28 cellular contexts compared by ENCODE assay signal in genomic region chr13:106997219-106997618, GRCh38.
"Had no signal": no experiment of that assay in that cellular context is flagged by ENCODE, and none has a peak within 500 bp of the region (broad histone marks: within the 10 kb centered on the region; RNA-seq: fewer than 3 reads in every experiment).

No MANE protein-coding gene starts in this region.

- H3K4me3 Mint-ChIP-seq: activated CD8-positive, alpha-beta T cell treated with anti-CD3 and anti-CD28 coated beads for 36 hours; activated naive CD4-positive, alpha-beta T cell treated with anti-CD3 and anti-CD28 coated beads, Interleukin-2, amount 10 ng/mL, durations not matched to agents 7 days and 5 days; activated naive CD8-positive, alpha-beta T cell treated with anti-CD3 and anti-CD28 coated beads for 36 hours; activated T-cell treated with anti-CD3 and anti-CD28 coated beads, Interleukin-2, amount 50 U/mL, for 72 hours; T-helper 1 cell treated with Interleukin-12 subunit alpha and Interleukin-12 subunit beta and Interleukin-4 antibody, amounts not matched to agents 30 μg/mL and 1 μg/mL, for 36 hours had no signal

- H3K4me1 Mint-ChIP-seq: activated naive CD4-positive, alpha-beta T cell treated with anti-CD3 and anti-CD28 coated beads, Interleukin-2, amount 10 ng/mL, durations not matched to agents 7 days and 5 days; activated naive CD8-positive, alpha-beta T cell treated with anti-CD3 and anti-CD28 coated beads for 36 hours had no signal

- H3K27me3 ChIP-seq: adrenal gland, MG63 had no signal

- ATAC-seq: activated CD4-positive, CD25-positive, alpha-beta regulatory T cell treated with anti-CD3 and anti-CD28 coated beads, Interleukin-2, amount 50 U/mL, for 24 hours; activated CD8-positive, alpha-beta T cell treated with anti-CD3 and anti-CD28 coated beads for 36 hours; activated T-cell treated with anti-CD3 and anti-CD28 coated beads, Interleukin-2, amount 50 U/mL, for 72 hours; PC-3; SK-N-SH treated with all-trans-retinoic acid at 6 μM for 48 hours had no signal

- H3K4me3 ChIP-seq: adrenal gland, MG63, SJSA1 had no signal

- H3K36me3 ChIP-seq: adrenal gland, MG63, SJSA1 had no signal

- H3K9me3 ChIP-seq: adrenal gland, MG63, SJSA1 had no signal

- H3K27ac Mint-ChIP-seq: activated CD8-positive, alpha-beta T cell treated with anti-CD3 and anti-CD28 coated beads for 36 hours; activated naive CD4-positive, alpha-beta T cell treated with anti-CD3 and anti-CD28 coated beads, Interleukin-2, amount 10 ng/mL, durations not matched to agents 7 days and 5 days; activated naive CD8-positive, alpha-beta T cell treated with anti-CD3 and anti-CD28 coated beads for 36 hours; activated T-cell treated with anti-CD3 and anti-CD28 coated beads, Interleukin-2, amount 50 U/mL, for 72 hours; activated T-helper 2 cell treated with anti-CD3 and anti-CD28 coated beads, Interferon-gamma antibody, Interleukin-2, Interleukin-4, amounts not matched to agents 10 μg/mL and 5 μg/mL and 100 μg/mL, durations not matched to agents 14 hours and 24 hours and 36 hours; T-helper 1 cell treated with Interleukin-12 subunit alpha and Interleukin-12 subunit beta and Interleukin-4 antibody, amounts not matched to agents 30 μg/mL and 1 μg/mL, for 36 hours had no signal

- DNase-seq: activated CD4-positive, alpha-beta T cell treated with anti-CD3 and anti-CD28 coated beads for 4 hours; activated CD8-positive, alpha-beta memory T cell treated with anti-CD3 and anti-CD28 coated beads, Interleukin-2, amount 50 U/mL, for 4 hours; activated CD8-positive, alpha-beta T cell treated with anti-CD3 and anti-CD28 coated beads for 36 hours; activated gamma-delta T cell treated with Interleukin-2 at 50 U/mL for 16 hours; activated naive CD4-positive, alpha-beta T cell treated with anti-CD3 and anti-CD28 coated beads, Interleukin-2, amount 10 ng/mL, durations not matched to agents 7 days and 5 days; activated naive CD8-positive, alpha-beta T cell treated with anti-CD3 and anti-CD28 coated beads for 36 hours; activated T-cell treated with anti-CD3 and anti-CD28 coated beads, Interleukin-2, amount 50 U/mL, for 72 hours; adrenal gland; anterior cingulate cortex; cerebellar nuclear complex; MG63; MV-4-11; NCI-H1092 treated with DMSO at 0.1 percent for 48 hours; NCI-H1417 treated with DMSO at 0.1 percent for 48 hours; NCI-H1694; NCI-H2029 treated with DMSO at 0.1 percent for 48 hours; NCI-H446 treated with DMSO at 0.1 percent for 48 hours; NCI-H526 treated with DMSO at 0.1 percent for 48 hours; NCI-H82; NK-92 treated with Interleukin-12 subunit alpha and Interleukin-12 subunit beta, amount 100 ng/mL, for 24 hours; PC-3; SHP77 had no signal

- H3K4me1 ChIP-seq: adrenal gland, SJSA1 had no signal

- H3K9me3 Mint-ChIP-seq: activated CD8-positive, alpha-beta T cell treated with anti-CD3 and anti-CD28 coated beads for 36 hours; T-helper 1 cell treated with Interleukin-12 subunit alpha and Interleukin-12 subunit beta and Interleukin-4 antibody, amounts not matched to agents 30 μg/mL and 1 μg/mL, for 36 hours had no signal

- H3K9ac ChIP-seq: KMS-11 had no signal

- H3K27ac ChIP-seq: adrenal gland, KMS-11, SJSA1 had no signal

- H3K27me3 Mint-ChIP-seq: activated CD8-positive, alpha-beta T cell treated with anti-CD3 and anti-CD28 coated beads for 36 hours; activated naive CD4-positive, alpha-beta T cell treated with anti-CD3 and anti-CD28 coated beads, Interleukin-2, amount 10 ng/mL, durations not matched to agents 7 days and 5 days; activated naive CD8-positive, alpha-beta T cell treated with anti-CD3 and anti-CD28 coated beads for 36 hours had no signal

- H3K36me3 Mint-ChIP-seq: activated naive CD4-positive, alpha-beta T cell treated with anti-CD3 and anti-CD28 coated beads, Interleukin-2, amount 10 ng/mL, durations not matched to agents 7 days and 5 days; activated naive CD8-positive, alpha-beta T cell treated with anti-CD3 and anti-CD28 coated beads for 36 hours had no signal
